Comparison of ENCODE assay signal across 18 cellular contexts in the genomic region with DNA sequence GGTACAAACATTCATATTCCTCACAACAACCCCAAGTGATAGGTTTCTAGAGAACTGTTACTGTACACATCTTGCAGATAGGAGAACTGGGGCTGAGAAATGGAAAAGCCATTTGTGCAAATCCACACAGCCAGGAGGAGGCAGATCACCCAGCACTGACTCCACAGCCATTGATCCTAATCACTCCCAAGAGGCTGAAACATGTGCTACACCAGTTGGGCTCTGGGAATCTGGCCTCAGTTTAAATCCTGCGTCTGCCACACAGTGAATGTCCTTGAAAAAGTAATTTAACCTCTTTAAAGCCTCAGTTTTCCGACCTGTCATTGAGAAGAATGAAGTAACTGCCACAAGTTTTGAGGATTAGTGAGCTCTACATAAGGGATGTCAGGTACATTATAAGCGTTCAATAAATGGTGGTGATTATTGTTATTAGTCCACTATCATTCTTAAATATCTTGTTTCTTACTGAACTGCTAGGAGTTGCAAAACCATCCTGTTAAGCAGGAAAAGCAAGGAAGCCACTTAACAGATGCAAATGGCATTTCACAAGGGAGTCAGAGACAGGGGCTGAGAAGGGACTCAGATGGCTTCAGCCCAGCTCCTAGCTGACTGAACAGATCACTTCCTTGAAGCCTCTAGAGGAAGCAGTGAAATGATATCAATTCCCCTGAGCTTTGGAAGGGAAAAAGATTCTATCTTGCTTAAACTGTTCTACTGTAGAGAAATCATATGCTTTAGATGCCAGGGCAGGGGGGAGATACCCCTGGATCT.
DNase-seq lines count a peak whose midpoint lies in the region; ATAC-seq and TF ChIP-seq lines count a peak whose summit lies in the region.
"Had no signal": no experiment of that assay in that cellular context is flagged by ENCODE, and none has a peak within 500 bp of the region (broad histone marks: within the 10 kb centered on the region; RNA-seq: fewer than 3 reads in every experiment).

No MANE protein-coding gene starts in this region.

- H3K79me2 ChIP-seq in PC-9 (ENCODE audit: low read depth), result no peaks in the 10 kb centered on the region

- H3K4me3 Mint-ChIP-seq in MCF 10A (ENCODE audit: unreplicated experiment), result no peak overlapping the region
- H3K4me3 Mint-ChIP-seq: activated CD8-positive, alpha-beta memory T cell treated with anti-CD3 and anti-CD28 coated beads, Interleukin-2, amount 10 ng/mL, durations not matched to agents 7 days and 5 days; CD4-positive, alpha-beta T cell; naive thymus-derived CD4-positive, alpha-beta T cell had no signal

- intact Hi-C loops in breast epithelium (cut with DNase I; ENCODE audit: low total_unique reads), result no loop called here
- intact Hi-C loops in MCF 10A (cut with micrococcal nuclease), result no loop called here
- intact Hi-C loops in PC-9 (cut with micrococcal nuclease; ENCODE audit: unreplicated experiment), result loop anchor here (2.0 kb wide), 1 partner anchor 20 kb away; no protein-coding TSS in a partner anchor

- CTCF ChIA-PET in MCF 10A (lab: Yijun Ruan, JAX) (interaction anchor here (3.7 kb wide), 1 partner anchor 13 kb away, joined by 15 read pairs; no protein-coding TSS in a partner anchor), PC-9 (lab: Charles Lee) (no interaction called here)

- H4K20me1 ChIP-seq in PC-9 (ENCODE audit: insufficient read depth), result no peaks in the 10 kb centered on the region

- ATAC-seq in HG02981 (IDR thresholded peaks at IDR 0.05; ENCODE audit: unreplicated experiment) (no peak), HG03469 (IDR thresholded peaks at IDR 0.05; ENCODE audit: unreplicated experiment) (no peak), HG03159 (IDR thresholded peaks at IDR 0.05; ENCODE audit: unreplicated experiment) (no peak)
- ATAC-seq: activated CD8-positive, alpha-beta memory T cell treated with anti-CD3 and anti-CD28 coated beads, Interleukin-2, amount 10 ng/mL, durations not matched to agents 7 days and 5 days; naive thymus-derived CD4-positive, alpha-beta T cell; pancreas; sciatic nerve had no signal

- no peak overlapping the region for H3K27ac Mint-ChIP-seq in MCF 10A (ENCODE audit: low read depth, unreplicated experiment)
- H3K27ac Mint-ChIP-seq: activated CD8-positive, alpha-beta memory T cell treated with anti-CD3 and anti-CD28 coated beads, Interleukin-2, amount 10 ng/mL, durations not matched to agents 7 days and 5 days; CD4-positive, alpha-beta T cell; naive thymus-derived CD4-positive, alpha-beta T cell had no signal

- peaks cover 0 to 4% of the 10 kb centered on the region in 2 donors for H3K4me1 ChIP-seq in breast epithelium
- H3K4me1 ChIP-seq in PC-9 (replicated peaks; ENCODE audit: insufficient read depth), result peaks cover 29% of the 10 kb centered on the region
- H3K4me1 ChIP-seq: pancreas had no signal

- no peaks in the 10 kb centered on the region for H3K9me3 Mint-ChIP-seq in MCF 10A (ENCODE audit: unreplicated experiment)
- H3K9me3 Mint-ChIP-seq: CD4-positive, alpha-beta T cell had no signal

- no peaks in the 10 kb centered on the region for H3K9me2 ChIP-seq in PC-9 (ENCODE audit: insufficient read depth)

- no peak overlapping the region for H2AFZ ChIP-seq in PC-9

- H3K27me3 Mint-ChIP-seq in MCF 10A (ENCODE audit: insufficient read depth, unreplicated experiment), result no peaks in the 10 kb centered on the region

- H3K27ac ChIP-seq in breast epithelium, result peak overlapping the region; percentile 18 to 61
- peak overlapping the region; percentile 77 for H3K27ac ChIP-seq in PC-9
- H3K27ac ChIP-seq: brain microvascular endothelial cell, pancreas, stomach had no signal

- no peak overlapping the region for H3K4me3 ChIP-seq in breast epithelium
- no peak overlapping the region for H3K4me3 ChIP-seq in PC-9
- H3K4me3 ChIP-seq in MG63, result no peak overlapping the region
- H3K4me3 ChIP-seq: pancreas, stomach had no signal

- peak overlapping the region; percentile 52 for H3K4me2 ChIP-seq in PC-9

- H3K36me3 ChIP-seq in breast epithelium (no peaks in the 10 kb centered on the region), PC-9 (ENCODE audit: low read depth) (no peaks in the 10 kb centered on the region), MG63 (no peaks in the 10 kb centered on the region)
- H3K36me3 ChIP-seq: brain microvascular endothelial cell, pancreas, stomach had no signal

- POLR2A ChIA-PET in MCF 10A (lab: Yijun Ruan, JAX) (interaction anchor here (0.6 to 1.2 kb wide), 3 partner anchors 11 to 132 kb away, joined by 3 read pairs; no protein-coding TSS in a partner anchor), PC-9 (lab: Charles Lee; ENCODE audit: unreplicated experiment) (interaction anchor here (0.5 to 0.6 kb wide), 2 partner anchors 20 to 207 kb away, joined by 3 read pairs; no protein-coding TSS in a partner anchor)

- H3K27me3 ChIP-seq in breast epithelium (no peaks in the 10 kb centered on the region), PC-9 (ENCODE audit: insufficient read depth, low read depth) (no peaks in the 10 kb centered on the region), MG63 (no peaks in the 10 kb centered on the region)
- H3K27me3 ChIP-seq: pancreas, stomach had no signal

- no peaks in the 10 kb centered on the region for H3K4me1 Mint-ChIP-seq in MCF 10A (ENCODE audit: insufficient read depth, unreplicated experiment)
- H3K4me1 Mint-ChIP-seq: activated CD8-positive, alpha-beta memory T cell treated with anti-CD3 and anti-CD28 coated beads, Interleukin-2, amount 10 ng/mL, durations not matched to agents 7 days and 5 days; naive thymus-derived CD4-positive, alpha-beta T cell had no signal

- peaks cover 17% of the 10 kb centered on the region; the same call in 1 of the 2 replicates for H3F3A ChIP-seq in PC-9 (ENCODE audit: insufficient read depth, low read depth)

- H3K9me3 ChIP-seq in breast epithelium, result no peaks in the 10 kb centered on the region
- H3K9me3 ChIP-seq in PC-9 (ENCODE audit: insufficient read depth, low read depth), result no peaks in the 10 kb centered on the region
- no peaks in the 10 kb centered on the region for H3K9me3 ChIP-seq in MG63
- H3K9me3 ChIP-seq: pancreas, stomach had no signal

- DNase-seq in breast epithelium (ENCODE audit: low spot score in 2 of 2) (peak in 1 of 2 donors; percentile 26), MCF 10A (ENCODE audit: unreplicated experiment) (no peak), PC-9 (peak; percentile 39 to 96), iPS-NIHi7 (ENCODE audit: extremely low spot score) (peak; percentile 40), MG63 (no peak)
- DNase-seq: activated CD8-positive, alpha-beta memory T cell treated with anti-CD3 and anti-CD28 coated beads, Interleukin-2, amount 10 ng/mL, durations not matched to agents 7 days and 5 days; brain microvascular endothelial cell; CD4-positive, alpha-beta T cell; cortex of kidney; mesenchymal stem cell; naive thymus-derived CD4-positive, alpha-beta T cell; pancreas; RPMI8226; stomach had no signal

- TF ChIP-seq CTCF in breast epithelium (IDR thresholded peaks at IDR 0.05), result no peak
- TF ChIP-seq CTCF in MCF 10A (IDR thresholded peaks at IDR 0.05; ENCODE audit: unreplicated experiment), result no peak
- TF ChIP-seq CTCF in PC-9 (conservative IDR thresholded peaks at IDR 0.05), result no peak

- TF ChIP-seq POLR2A in breast epithelium (IDR thresholded peaks at IDR 0.05), result no peak

- BruUV-seq in MCF 10A (replicated peaks; lab: Mats Ljungman, UMichigan) (no TSS peak), PC-9 (replicated peaks; lab: Mats Ljungman, UMichigan) (no TSS peak)

- H3K36me3 Mint-ChIP-seq in MCF 10A (ENCODE audit: insufficient read depth, unreplicated experiment), result no peaks in the 10 kb centered on the region
- H3K36me3 Mint-ChIP-seq: activated CD8-positive, alpha-beta memory T cell treated with anti-CD3 and anti-CD28 coated beads, Interleukin-2, amount 10 ng/mL, durations not matched to agents 7 days and 5 days; naive thymus-derived CD4-positive, alpha-beta T cell had no signal

Comparison
In these comparisons a context has a peak if more than half of its experiments do, and no peak if none do; other contexts are left out.
1. DNase-seq: peak in PC-9 (2 of 2) and iPS-NIHi7 (single experiment); none in MCF 10A (single experiment) and MG63 (single experiment).